In the genomic region with DNA sequence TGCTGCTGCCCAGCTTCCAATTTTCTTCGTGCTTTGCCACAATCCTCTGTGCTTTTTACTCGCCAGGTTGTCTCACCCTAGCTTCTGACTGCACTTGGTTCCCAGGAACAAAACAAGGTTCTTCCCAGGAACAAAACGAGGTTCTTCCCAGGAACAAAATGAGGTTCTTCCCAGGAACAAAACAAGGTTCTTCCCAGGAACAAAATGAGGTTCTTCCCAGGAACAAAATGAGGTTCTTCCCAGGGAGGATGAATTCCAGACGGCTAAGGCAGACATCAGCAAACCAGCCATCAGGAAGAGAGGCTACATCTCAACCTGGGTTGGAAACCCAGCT, we compare ENCODE assay signal across 2 cellular contexts.
TF ChIP-seq lines count a peak whose summit lies in the region.

No MANE protein-coding gene starts in this region.

TF ChIP-seq in SK-N-SH, 30 proteins besides CTCF, POLR2A, EP300 and RAD21 (continued from another document):
- TF ChIP-seq, protein P1, sequence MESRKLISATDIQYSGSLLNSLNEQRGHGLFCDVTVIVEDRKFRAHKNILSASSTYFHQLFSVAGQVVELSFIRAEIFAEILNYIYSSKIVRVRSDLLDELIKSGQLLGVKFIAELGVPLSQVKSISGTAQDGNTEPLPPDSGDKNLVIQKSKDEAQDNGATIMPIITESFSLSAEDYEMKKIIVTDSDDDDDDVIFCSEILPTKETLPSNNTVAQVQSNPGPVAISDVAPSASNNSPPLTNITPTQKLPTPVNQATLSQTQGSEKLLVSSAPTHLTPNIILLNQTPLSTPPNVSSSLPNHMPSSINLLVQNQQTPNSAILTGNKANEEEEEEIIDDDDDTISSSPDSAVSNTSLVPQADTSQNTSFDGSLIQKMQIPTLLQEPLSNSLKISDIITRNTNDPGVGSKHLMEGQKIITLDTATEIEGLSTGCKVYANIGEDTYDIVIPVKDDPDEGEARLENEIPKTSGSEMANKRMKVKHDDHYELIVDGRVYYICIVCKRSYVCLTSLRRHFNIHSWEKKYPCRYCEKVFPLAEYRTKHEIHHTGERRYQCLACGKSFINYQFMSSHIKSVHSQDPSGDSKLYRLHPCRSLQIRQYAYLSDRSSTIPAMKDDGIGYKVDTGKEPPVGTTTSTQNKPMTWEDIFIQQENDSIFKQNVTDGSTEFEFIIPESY (IDR thresholded peaks at IDR 0.05; ENCODE audit: borderline replicate concordance, low read depth), result no peak
- no peak for TF ChIP-seq ELF1 (IDR thresholded peaks at IDR 0.05)
- TF ChIP-seq CHD2 (IDR thresholded peaks at IDR 0.05; ENCODE audit: low read length, partially characterized antibody), result no peak

TF ChIP-seq in SK-N-SH treated with all-trans-retinoic acid at 6 μM for 48 hours, 23 proteins besides CTCF, POLR2A, EP300 and RAD21 (continued from another document):
- TF ChIP-seq, protein P2, sequence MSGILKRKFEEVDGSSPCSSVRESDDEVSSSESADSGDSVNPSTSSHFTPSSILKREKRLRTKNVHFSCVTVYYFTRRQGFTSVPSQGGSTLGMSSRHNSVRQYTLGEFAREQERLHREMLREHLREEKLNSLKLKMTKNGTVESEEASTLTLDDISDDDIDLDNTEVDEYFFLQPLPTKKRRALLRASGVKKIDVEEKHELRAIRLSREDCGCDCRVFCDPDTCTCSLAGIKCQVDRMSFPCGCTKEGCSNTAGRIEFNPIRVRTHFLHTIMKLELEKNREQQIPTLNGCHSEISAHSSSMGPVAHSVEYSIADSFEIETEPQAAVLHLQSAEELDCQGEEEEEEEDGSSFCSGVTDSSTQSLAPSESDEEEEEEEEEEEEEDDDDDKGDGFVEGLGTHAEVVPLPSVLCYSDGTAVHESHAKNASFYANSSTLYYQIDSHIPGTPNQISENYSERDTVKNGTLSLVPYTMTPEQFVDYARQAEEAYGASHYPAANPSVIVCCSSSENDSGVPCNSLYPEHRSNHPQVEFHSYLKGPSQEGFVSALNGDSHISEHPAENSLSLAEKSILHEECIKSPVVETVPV (CRISPR knock-in tag; IDR thresholded peaks at IDR 0.05), result no peak
- TF ChIP-seq OSR1 (CRISPR knock-in tag; IDR thresholded peaks at IDR 0.05), result no peak
- TF ChIP-seq ISL1 (CRISPR knock-in tag; IDR thresholded peaks at IDR 0.05), result no peak
